ENCODE assay signal across 11 cellular contexts in the genomic region with DNA sequence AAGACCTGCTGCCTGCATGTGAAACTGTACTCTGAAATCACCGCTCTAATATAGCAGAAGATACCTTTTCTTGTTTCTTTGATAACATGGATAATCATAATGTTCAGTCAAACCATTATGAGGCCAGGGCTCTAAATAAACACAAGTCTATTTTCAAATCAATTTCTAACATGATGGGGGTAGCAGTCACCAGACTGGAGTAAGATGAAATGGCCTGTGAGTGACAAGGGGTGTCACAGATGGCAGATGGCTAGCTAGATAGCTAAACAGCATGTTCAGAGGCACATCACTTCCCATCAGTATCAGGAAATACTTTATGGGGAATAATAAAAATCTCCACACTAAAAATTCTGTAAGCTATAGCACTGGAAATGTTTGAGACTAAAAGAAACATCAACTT. TPM values are rescaled to one million over a fixed set of nuclear protein-coding genes. Genes with fewer than 3 reads are reported as not detected.
A peak's percentile ranks its signal among the peaks of the same experiment; 100 is the strongest.
DNase-seq lines count a peak whose midpoint lies in the region; ATAC-seq lines count a peak whose summit lies in the region.
"Had no signal": no experiment of that assay in that cellular context is flagged by ENCODE, and none has a peak within 500 bp of the region (broad histone marks: within the 10 kb centered on the region; RNA-seq: fewer than 3 reads in every experiment).

No MANE protein-coding gene starts in this region.

- no peak overlapping the region for H3K4ac ChIP-seq in neuronal stem cell (ENCODE audit: low read length)

- H2BK12ac ChIP-seq in neuronal stem cell (ENCODE audit: low read length): no peak overlapping the region

- H2BK120ac ChIP-seq in neuronal stem cell (ENCODE audit: low read depth, low read length): no peak overlapping the region

- CTCF ChIA-PET in activated naive CD4-positive, alpha-beta T cell treated with anti-CD3 and anti-CD28 coated beads for 36 hours (lab: Charles Lee): interaction anchor here (0.5 to 2.4 kb wide), 5 partner anchors 8 to 72 kb away, joined by 3 to 12 read pairs (median 3); no protein-coding TSS in a partner anchor

- no peak overlapping the region for H2BK5ac ChIP-seq in neuronal stem cell (ENCODE audit: low read length)

- H2BK15ac ChIP-seq in neuronal stem cell (ENCODE audit: low read length): no peak overlapping the region

- H3K14ac ChIP-seq in neuronal stem cell (ENCODE audit: low read length): no peak overlapping the region

- DNase-seq in activated naive CD4-positive, alpha-beta T cell treated with anti-CD3 and anti-CD28 coated beads for 36 hours: no peak
- no peak for DNase-seq in activated naive CD4-positive, alpha-beta T cell (lab: John Stamatoyannopoulos, UW)
- DNase-seq in NCI-H2227 treated with DMSO at 0.1 percent for 48 hours (lab: John Stamatoyannopoulos, UW) (peak; percentile 70), Right ventricle myocardium inferior (ENCODE audit: missing footprints) (no peak), neuronal stem cell (ENCODE audit: low spot score) (no peak), cerebellum (ENCODE audit: low spot score) (no peak)
- no peak for DNase-seq in stimulated activated naive CD8-positive, alpha-beta T cell treated with anti-CD3 and anti-CD28 coated beads, Interleukin-15, amount 100 ng/mL, for 72 hours
- DNase-seq: NCI-H1436 treated with DMSO at 0.1 percent for 48 hours had no signal

- no peaks in the 10 kb centered on the region for H3K27me3 Mint-ChIP-seq in activated naive CD4-positive, alpha-beta T cell treated with anti-CD3 and anti-CD28 coated beads for 36 hours (ENCODE audit: low read depth)
- H3K27me3 Mint-ChIP-seq in stimulated activated naive CD8-positive, alpha-beta T cell treated with anti-CD3 and anti-CD28 coated beads, Interleukin-15, amount 100 ng/mL, for 72 hours: no peaks in the 10 kb centered on the region
- H3K27me3 Mint-ChIP-seq: brain had no signal

- ATAC-seq in HG02798 (IDR thresholded peaks at IDR 0.05; ENCODE audit: poor library complexity, unreplicated experiment) (peak; percentile 40), Right ventricle myocardium inferior (no peak)
- peak; percentile 42 for ATAC-seq in stimulated activated naive CD8-positive, alpha-beta T cell treated with anti-CD3 and anti-CD28 coated beads, Interleukin-15, amount 100 ng/mL, for 72 hours

- no peaks in the 10 kb centered on the region for H3K9me3 Mint-ChIP-seq in activated naive CD4-positive, alpha-beta T cell treated with anti-CD3 and anti-CD28 coated beads for 36 hours
- no peaks in the 10 kb centered on the region for H3K9me3 Mint-ChIP-seq in stimulated activated naive CD8-positive, alpha-beta T cell treated with anti-CD3 and anti-CD28 coated beads, Interleukin-15, amount 100 ng/mL, for 72 hours

- WGBS in neuronal stem cell (ENCODE audit: extremely low coverage in 2 of 2, insufficient read length in 2 of 2, insufficient replicate concordance in 1 of 2), 2 donors: no CpG with 5 or more reads among the region's 1 CpG

- no peak overlapping the region for H4K8ac ChIP-seq in neuronal stem cell (ENCODE audit: low read depth, low read length)

- H3K9ac ChIP-seq in neuronal stem cell (ENCODE audit: low read depth, low read length, poor library complexity): no peak overlapping the region

- peaks cover 0 to 2% of the 10 kb centered on the region in 2 donors for H3K9me3 ChIP-seq in neuronal stem cell (replicated peaks in 1 of 2; ENCODE audit: control insufficient read depth in 2 of 2, insufficient read depth in 1 of 2, low read depth in 1 of 2, low read length in 2 of 2)

- intact Hi-C loops in activated naive CD4-positive, alpha-beta T cell treated with anti-CD3 and anti-CD28 coated beads for 36 hours (cut with micrococcal nuclease): loop anchor here (1.0 kb wide), 4 partner anchors 13 to 75 kb away; no protein-coding TSS in a partner anchor
- intact Hi-C loops in Right ventricle myocardium inferior (cut with DNase I): no loop called here

- no peak overlapping the region for H2AFZ ChIP-seq in neuronal stem cell (ENCODE audit: low read length)

- no peak overlapping the region for H3K23ac ChIP-seq in neuronal stem cell (ENCODE audit: low read depth, low read length, poor library complexity)

- no peak overlapping the region for H2AK5ac ChIP-seq in neuronal stem cell (ENCODE audit: low read depth, low read length)

- peaks cover 58% of the 10 kb centered on the region for H3K4me1 Mint-ChIP-seq in activated naive CD4-positive, alpha-beta T cell treated with anti-CD3 and anti-CD28 coated beads for 36 hours (ENCODE audit: low read depth)
- H3K4me1 Mint-ChIP-seq in stimulated activated naive CD8-positive, alpha-beta T cell treated with anti-CD3 and anti-CD28 coated beads, Interleukin-15, amount 100 ng/mL, for 72 hours: peaks cover 58% of the 10 kb centered on the region

- H3K27ac Mint-ChIP-seq in activated naive CD4-positive, alpha-beta T cell treated with anti-CD3 and anti-CD28 coated beads for 36 hours: peak overlapping the region; percentile 19
- H3K27ac Mint-ChIP-seq in stimulated activated naive CD8-positive, alpha-beta T cell treated with anti-CD3 and anti-CD28 coated beads, Interleukin-15, amount 100 ng/mL, for 72 hours: no peak overlapping the region

- H3K36me3 Mint-ChIP-seq in activated naive CD4-positive, alpha-beta T cell treated with anti-CD3 and anti-CD28 coated beads for 36 hours (ENCODE audit: low read depth): peaks cover 3% of the 10 kb centered on the region

- no peak overlapping the region for H3K4me2 ChIP-seq in neuronal stem cell (ENCODE audit: insufficient read depth, low read length, poor library complexity, severe bottlenecking)

- no peaks in the 10 kb centered on the region for H3K27me3 ChIP-seq in neuronal stem cell (ENCODE audit: control insufficient read depth in 3 of 3, insufficient read depth in 3 of 3, low read depth in 1 of 3, low read length in 3 of 3)
- H3K27me3 ChIP-seq: BLaER1 treated with 17β-estradiol and CSF1 and Interleukin-3, amounts not matched to agents 10 nM and 100 nM had no signal

- no peaks in the 10 kb centered on the region for H3K36me3 ChIP-seq in neuronal stem cell (replicated peaks in 1 of 2; ENCODE audit: control insufficient read depth in 2 of 2, insufficient read depth in 2 of 2, low read length in 2 of 2)

- H3K79me1 ChIP-seq in neuronal stem cell (ENCODE audit: low read depth, low read length): no peaks in the 10 kb centered on the region

- no peak overlapping the region for H4K91ac ChIP-seq in neuronal stem cell (ENCODE audit: low read depth, low read length, poor library complexity)

- no peak overlapping the region for H3K27ac ChIP-seq in neuronal stem cell (replicated peaks; ENCODE audit: low read length)

- H3K4me1 ChIP-seq in neuronal stem cell (ENCODE audit: control insufficient read depth in 2 of 2, insufficient read depth in 1 of 2, low read depth in 1 of 2, low read length in 2 of 2): no peaks in the 10 kb centered on the region

- H3K18ac ChIP-seq in neuronal stem cell (ENCODE audit: low read length): no peak overlapping the region

- H3K4me3 Mint-ChIP-seq in activated naive CD4-positive, alpha-beta T cell treated with anti-CD3 and anti-CD28 coated beads for 36 hours: no peak overlapping the region
- H3K4me3 Mint-ChIP-seq in stimulated activated naive CD8-positive, alpha-beta T cell treated with anti-CD3 and anti-CD28 coated beads, Interleukin-15, amount 100 ng/mL, for 72 hours: peak overlapping the region in 1 of 2 donors; percentile 30
- H3K4me3 Mint-ChIP-seq: brain had no signal

- no peak overlapping the region for H3K4me3 ChIP-seq in neuronal stem cell (ENCODE audit: low read length in 2 of 2)
- H3K4me3 ChIP-seq: BLaER1 treated with 17β-estradiol and CSF1 and Interleukin-3, amounts not matched to agents 10 nM and 100 nM had no signal

RNA-seq across cellular contexts. Expression of a gene that starts 14.0 kb away (rescaled TPM):
- total RNA-seq in activated naive CD4-positive, alpha-beta T cell treated with anti-CD3 and anti-CD28 coated beads for 36 hours: 100 to 1,000 TPM; 102 to 103 TPM
- total RNA-seq in Right ventricle myocardium inferior: 45.1 TPM
- 31.4 TPM for polyA plus RNA-seq in neuronal stem cell (2013, experiment 1 of 2)
- polyA plus RNA-seq in neuronal stem cell (2013, experiment 2 of 2): 31.2 TPM
- total RNA-seq in cerebellum: 19.7 TPM

RNA-seq across cellular contexts. Expression of a gene that starts 58.9 kb away (rescaled TPM):
- 10 to 100 TPM; 16.0 to 17.4 TPM for total RNA-seq in activated naive CD4-positive, alpha-beta T cell treated with anti-CD3 and anti-CD28 coated beads for 36 hours
- 21.0 TPM for total RNA-seq in Right ventricle myocardium inferior
- 36.1 TPM for polyA plus RNA-seq in neuronal stem cell (2013, experiment 1 of 2)
- polyA plus RNA-seq in neuronal stem cell (2013, experiment 2 of 2): 38.0 TPM
- 75.4 TPM for total RNA-seq in cerebellum
